In the genomic region with DNA sequence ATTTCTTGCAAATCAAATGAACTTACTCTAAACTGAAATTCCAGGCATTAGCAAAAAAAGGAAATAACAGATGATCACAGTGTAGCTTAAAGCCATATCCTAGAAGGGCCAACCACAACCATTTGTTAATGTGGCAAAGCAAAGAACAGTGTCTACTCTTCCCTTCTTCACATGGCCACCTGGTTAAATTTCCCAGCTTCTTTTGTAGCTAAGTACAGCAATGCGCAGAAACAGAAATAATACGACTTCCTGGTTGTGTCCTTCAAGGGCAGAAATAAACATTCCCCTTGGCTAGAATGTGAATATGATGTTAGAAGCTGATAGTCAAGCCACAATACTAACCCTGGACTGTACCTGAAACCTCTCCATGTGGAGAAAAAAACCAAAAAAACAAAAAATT, we compare ENCODE assay signal across 20 cellular contexts.
"Had no signal": no experiment of that assay in that cellular context is flagged by ENCODE, and none has a peak within 500 bp of the region (broad histone marks: within the 10 kb centered on the region; RNA-seq: fewer than 3 reads in every experiment).

No MANE protein-coding gene starts in this region.

- DNase-seq: activated CD4-positive, alpha-beta T cell treated with anti-CD3 and anti-CD28 coated beads for 36 hours; activated CD4-positive, alpha-beta T cell treated with anti-CD3 and anti-CD28 coated beads, Interleukin-2, amount 50 U/mL, for 48 hours; activated naive CD4-positive, alpha-beta T cell; activated naive CD8-positive, alpha-beta T cell treated with anti-CD3 and anti-CD28 coated beads for 36 hours; activated T-cell treated with anti-CD3 and anti-CD28 coated beads for 4 hours; amygdala; caudate nucleus; gastrocnemius medialis; head of caudate nucleus; kidney glomerular epithelial cell; mesenchymal stem cell; naive thymus-derived CD8-positive, alpha-beta T cell; sigmoid colon; spleen; stimulated activated CD4-positive, alpha-beta T cell treated with anti-CD3 and anti-CD28 coated beads, Interleukin-4, amount 100 ng/mL, for 4 hours had no signal

- H3K9me3 Mint-ChIP-seq: activated naive CD8-positive, alpha-beta T cell treated with anti-CD3 and anti-CD28 coated beads for 36 hours; activated T-helper 17 cell treated with anti-CD3 and anti-CD28 coated beads, Interleukin-2, amount 50 U/mL, for 72 hours; naive thymus-derived CD8-positive, alpha-beta T cell; stimulated activated memory B cell treated with anti-CD40 and anti-IgM and Interleukin-4, amounts not matched to agents 10 μg/mL and 1 μg/mL and 100 μg/mL, for 72 hours; WTC11 had no signal

- H3K36me3 ChIP-seq: gastrocnemius medialis, sigmoid colon had no signal

- H3K36me3 Mint-ChIP-seq: WTC11 had no signal

- H3K4me3 ChIP-seq: gastrocnemius medialis, sigmoid colon, spleen had no signal

- H3K27me3 Mint-ChIP-seq: activated CD4-positive, alpha-beta T cell treated with anti-CD3 and anti-CD28 coated beads for 36 hours; activated naive CD8-positive, alpha-beta T cell treated with anti-CD3 and anti-CD28 coated beads for 36 hours; activated T-helper 17 cell treated with anti-CD3 and anti-CD28 coated beads, Interleukin-2, amount 50 U/mL, for 72 hours; naive thymus-derived CD8-positive, alpha-beta T cell; stimulated activated memory B cell treated with anti-CD40 and anti-IgM and Interleukin-4, amounts not matched to agents 10 μg/mL and 1 μg/mL and 100 μg/mL, for 72 hours had no signal

- H3K27ac Mint-ChIP-seq: activated CD4-positive, alpha-beta T cell treated with anti-CD3 and anti-CD28 coated beads for 36 hours; activated naive CD8-positive, alpha-beta T cell treated with anti-CD3 and anti-CD28 coated beads for 36 hours; activated T-helper 17 cell treated with anti-CD3 and anti-CD28 coated beads, Interleukin-2, amount 50 U/mL, for 72 hours; stimulated activated memory B cell treated with anti-CD40 and anti-IgM and Interleukin-4, amounts not matched to agents 10 μg/mL and 1 μg/mL and 100 μg/mL, for 72 hours; WTC11 had no signal

- FAIRE-seq: colon, endometrium had no signal

- H3K4me3 Mint-ChIP-seq: activated CD4-positive, alpha-beta T cell treated with anti-CD3 and anti-CD28 coated beads for 36 hours; activated naive CD8-positive, alpha-beta T cell treated with anti-CD3 and anti-CD28 coated beads for 36 hours; activated T-helper 17 cell treated with anti-CD3 and anti-CD28 coated beads, Interleukin-2, amount 50 U/mL, for 72 hours; stimulated activated memory B cell treated with anti-CD40 and anti-IgM and Interleukin-4, amounts not matched to agents 10 μg/mL and 1 μg/mL and 100 μg/mL, for 72 hours; WTC11 had no signal

- H3K9me3 ChIP-seq: gastrocnemius medialis, sigmoid colon, spleen had no signal

- H3K27ac ChIP-seq: gastrocnemius medialis, sigmoid colon had no signal

- H3K4me1 Mint-ChIP-seq: WTC11 had no signal

- H3K27me3 ChIP-seq: gastrocnemius medialis, sigmoid colon, spleen had no signal
